13 cellular contexts compared by ENCODE assay signal in the genomic region with DNA sequence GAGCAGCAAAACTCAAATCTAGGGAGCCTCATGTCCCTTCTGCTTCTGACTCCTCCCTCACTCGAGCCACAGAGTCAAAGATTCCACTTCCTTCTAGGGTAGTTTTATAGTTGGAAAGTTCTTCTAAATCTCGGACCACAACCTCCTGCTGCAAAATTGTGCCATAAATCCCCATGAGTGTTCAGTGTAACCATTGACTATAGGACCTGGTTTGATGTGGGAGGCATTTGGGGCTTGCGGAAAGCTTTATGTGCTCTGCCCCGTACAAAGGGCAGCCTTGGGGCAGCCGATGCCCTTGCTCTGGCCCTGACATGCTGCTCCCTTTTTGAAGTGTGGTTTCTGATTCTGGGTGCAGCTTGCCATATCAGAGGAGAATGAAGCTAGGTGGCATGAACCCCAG. TPM values are rescaled to one million over a fixed set of nuclear protein-coding genes. Genes with fewer than 3 reads are reported as not detected.
A peak's percentile ranks its signal among the peaks of the same experiment; 100 is the strongest.
DNase-seq lines count a peak whose midpoint lies in the region; ATAC-seq, FAIRE-seq and TF ChIP-seq lines count a peak whose summit lies in the region.
"Had no signal": no experiment of that assay in that cellular context is flagged by ENCODE, and none has a peak within 500 bp of the region (broad histone marks: within the 10 kb centered on the region; RNA-seq: fewer than 3 reads in every experiment).

No MANE protein-coding gene starts in this region.

- peaks cover 20% of the 10 kb centered on the region for H3K4me1 ChIP-seq in ACC112 (ENCODE audit: control insufficient read depth, insufficient read depth, low read length, unreplicated experiment)
- peaks cover 54 to 82% of the 10 kb centered on the region in 2 experiments for H3K4me1 ChIP-seq in HCT116 (ENCODE audit: control insufficient read depth in 1 of 2, insufficient read depth in 2 of 2, low read length in 2 of 2)
- peaks cover 6% of the 10 kb centered on the region for H3K4me1 ChIP-seq in lower lobe of right lung

- H3K4me3 Mint-ChIP-seq in activated CD4-positive, alpha-beta memory T cell treated with anti-CD3 and anti-CD28 coated beads for 36 hours = peak overlapping the region; percentile 48

- no TSS peak for BruUV-seq in HCT116 (replicated peaks; lab: Mats Ljungman, UMichigan)

- no peaks in the 10 kb centered on the region for H3K9me3 ChIP-seq in HCT116 (ENCODE audit: control insufficient read depth in 1 of 2, insufficient read depth in 1 of 2, low read depth in 1 of 2, low read length in 2 of 2)
- H3K9me3 ChIP-seq in lower lobe of right lung = no peaks in the 10 kb centered on the region

- H2AFZ ChIP-seq in ACC112 (ENCODE audit: low read length, unreplicated experiment) (no peak overlapping the region), HCT116 (ENCODE audit: low read depth, low read length, poor library complexity, severe bottlenecking) (no peak overlapping the region)

- CTCF ChIA-PET in HCT116 (lab: Charles Lee) = no interaction called here
- CTCF ChIA-PET in activated CD4-positive, alpha-beta memory T cell treated with anti-CD3 and anti-CD28 coated beads for 36 hours (lab: Charles Lee) = interaction anchor here (1.1 to 4.2 kb wide), 8 partner anchors 11 to 89 kb away, joined by 3 to 23 read pairs (median 5); partner anchors contain the start of gene IER3

- H4K20me1 ChIP-seq in HCT116 (ENCODE audit: insufficient read depth) = no peaks in the 10 kb centered on the region

- H3K27ac Mint-ChIP-seq in activated CD4-positive, alpha-beta memory T cell treated with anti-CD3 and anti-CD28 coated beads for 36 hours = peak overlapping the region; percentile 89

- H3K27me3 ChIP-seq in ACC112 (ENCODE audit: insufficient read depth, low read length) (no peaks in the 10 kb centered on the region), HCT116 (ENCODE audit: insufficient read depth, low read length) (no peaks in the 10 kb centered on the region), lower lobe of right lung (ENCODE audit: low read depth) (no peaks in the 10 kb centered on the region)

- TF ChIP-seq CTCF in HCT116 (IDR thresholded peaks at IDR 0.05 in 2 of 3, conservative IDR thresholded peaks at IDR 0.05 in 1 of 3; ENCODE audit: borderline replicate concordance in 1 of 3, insufficient read depth in 1 of 3, low read depth in 2 of 3, low read length in 2 of 3) (no peak), lower lobe of right lung (IDR thresholded peaks at IDR 0.05) (no peak)

- H3K27ac ChIP-seq in ACC112 (ENCODE audit: low read depth, low read length) (peak overlapping the region; percentile 5; the same call in 1 of the 2 replicates), HCT116 (ENCODE audit: low read depth, low read length) (no peak overlapping the region; the same call in 1 of the 2 replicates), lower lobe of right lung (no peak overlapping the region)
- H3K27ac ChIP-seq: KMS-11 had no signal

- DNase-seq in HCT116 (ENCODE audit: low read depth, low spot score) (no peak), lower lobe of right lung (no peak), urothelium cell line (ENCODE audit: low spot score) (no peak)
- DNase-seq in activated CD4-positive, alpha-beta memory T cell treated with anti-CD3 and anti-CD28 coated beads for 36 hours = peak; percentile 58
- no peak for DNase-seq in stimulated activated CD4-positive, alpha-beta T cell treated with anti-CD3 and anti-CD28 coated beads, Interleukin-2, amount 100 ng/mL, for 48 hours
- DNase-seq: activated CD8-positive, alpha-beta memory T cell treated with anti-CD3 and anti-CD28 coated beads, Interleukin-2, amount 50 U/mL, for 4 hours; COR-L47 had no signal

- no peak for FAIRE-seq in urothelium cell line (lab: Jason Lieb, UNC)
- FAIRE-seq: endometrium, keratinocyte had no signal

- peaks cover 61% of the 10 kb centered on the region for H3K4me1 Mint-ChIP-seq in activated CD4-positive, alpha-beta memory T cell treated with anti-CD3 and anti-CD28 coated beads for 36 hours (ENCODE audit: low read depth)

- intact Hi-C loops in HCT116 (cut with micrococcal nuclease) = no loop called here
- intact Hi-C loops in activated CD4-positive, alpha-beta memory T cell treated with anti-CD3 and anti-CD28 coated beads for 36 hours (cut with micrococcal nuclease) = loop anchor here (1.0 to 2.0 kb wide), 4 partner anchors 19 to 51 kb away; partner anchors contain the start of gene IER3
- intact Hi-C loops in lower lobe of right lung (cut with DNase I) = no loop called here

- H3K9me2 ChIP-seq in HCT116 (ENCODE audit: insufficient read depth) = no peaks in the 10 kb centered on the region

- H3K27me3 Mint-ChIP-seq in activated CD4-positive, alpha-beta memory T cell treated with anti-CD3 and anti-CD28 coated beads for 36 hours = no peaks in the 10 kb centered on the region

- peak overlapping the region; percentile 15; the same call in 1 of the 2 replicates for H3K9ac ChIP-seq in HCT116 (ENCODE audit: low read length)
- H3K9ac ChIP-seq: KMS-11 had no signal

- ATAC-seq in HCT116 (no peak), lower lobe of right lung (peak; percentile 47 to 74), HG03442 (IDR thresholded peaks at IDR 0.05; ENCODE audit: unreplicated experiment) (no peak), GM18511 (IDR thresholded peaks at IDR 0.05; ENCODE audit: unreplicated experiment) (no peak)

- H3K4me3 ChIP-seq in ACC112 (ENCODE audit: low read depth, low read length) (no peak overlapping the region), HCT116 (replicated peaks in 1 of 2; ENCODE audit: low read depth in 1 of 2, low read length in 2 of 2) (no peak overlapping the region), lower lobe of right lung (no peak overlapping the region)

- H3K4me2 ChIP-seq in HCT116 (ENCODE audit: low read length) = peak overlapping the region; percentile 18
- H3K4me2 ChIP-seq: KMS-11 had no signal

- no peaks in the 10 kb centered on the region for H3K9me3 Mint-ChIP-seq in activated CD4-positive, alpha-beta memory T cell treated with anti-CD3 and anti-CD28 coated beads for 36 hours

- H3K79me2 ChIP-seq in ACC112 (ENCODE audit: control insufficient read depth, insufficient read depth, low read length, unreplicated experiment) (no peaks in the 10 kb centered on the region), HCT116 (ENCODE audit: insufficient read depth, low read length) (no peaks in the 10 kb centered on the region)

- RAD21 ChIA-PET in HCT116 (lab: Charles Lee; ENCODE audit: low non-redundant PET in 1 of 2, low total read pairs in 2 of 2, uncharacterized antibody in 2 of 2, unreplicated experiment in 2 of 2) = no interaction called here

- POLR2A ChIA-PET in HCT116 (lab: Charles Lee) = interaction anchor here (0.7 to 30.6 kb wide), 10 partner anchors 9 to 42 kb away, joined by 3 to 680 read pairs (median 6); partner anchors contain the start of genes FLOT1 and IER3
- POLR2A ChIA-PET in activated CD4-positive, alpha-beta memory T cell treated with anti-CD3 and anti-CD28 coated beads for 36 hours (lab: Charles Lee) = interaction anchor here (1.1 to 3.5 kb wide), 6 partner anchors 18 to 46 kb away, joined by 3 to 33 read pairs (median 10); partner anchors contain the start of genes FLOT1 and IER3

- no peaks in the 10 kb centered on the region for H3K36me3 Mint-ChIP-seq in activated CD4-positive, alpha-beta memory T cell treated with anti-CD3 and anti-CD28 coated beads for 36 hours

- H3K36me3 ChIP-seq in ACC112 (ENCODE audit: insufficient read depth, low read length) = no peaks in the 10 kb centered on the region
- no peaks in the 10 kb centered on the region for H3K36me3 ChIP-seq in HCT116 (ENCODE audit: control insufficient read depth in 1 of 2, insufficient read depth in 2 of 2, low read length in 2 of 2)
- no peaks in the 10 kb centered on the region for H3K36me3 ChIP-seq in lower lobe of right lung

- TF ChIP-seq RAD21 in HCT116 (IDR thresholded peaks at IDR 0.05; ENCODE audit: low read depth) = no peak

- no peak for TF ChIP-seq POLR2A in HCT116 (IDR thresholded peaks at IDR 0.05; ENCODE audit: borderline replicate concordance, extremely low read depth, insufficient read depth, insufficient read length)

TF ChIP-seq in HCT116, 20 proteins besides CTCF, POLR2A, EP300 and RAD21:
- TF ChIP-seq EZH2phosphoT487 (IDR thresholded peaks at IDR 0.05; ENCODE audit: borderline replicate concordance) = no peak
- TF ChIP-seq EZH2 (IDR thresholded peaks at IDR 0.05) = no peak
- no peak for TF ChIP-seq ELF1 (IDR thresholded peaks at IDR 0.05; ENCODE audit: borderline replicate concordance, low read depth)
- no peak for TF ChIP-seq ZNF274 (IDR thresholded peaks at IDR 0.05; ENCODE audit: low read depth, low read length)
- no peak for TF ChIP-seq SIN3A (IDR thresholded peaks at IDR 0.05; ENCODE audit: low read depth)
- no peak for TF ChIP-seq ZFX (IDR thresholded peaks at IDR 0.05)
- TF ChIP-seq, protein P1, sequence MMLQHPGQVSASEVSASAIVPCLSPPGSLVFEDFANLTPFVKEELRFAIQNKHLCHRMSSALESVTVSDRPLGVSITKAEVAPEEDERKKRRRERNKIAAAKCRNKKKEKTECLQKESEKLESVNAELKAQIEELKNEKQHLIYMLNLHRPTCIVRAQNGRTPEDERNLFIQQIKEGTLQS (IDR thresholded peaks at IDR 0.05) = no peak

RNA-seq across cellular contexts. Expression of gene IER3, which starts 43.6 kb away (rescaled TPM):
- total RNA-seq in HCT116 (2021; ENCODE audit: unreplicated experiment) (952 TPM), lower lobe of right lung (18.0 TPM)
- polyA plus RNA-seq in HCT116 (2012) = 1,025 and 1,062 TPM in 2 replicates
- total RNA-seq in activated CD4-positive, alpha-beta memory T cell treated with anti-CD3 and anti-CD28 coated beads for 36 hours = 100 to 1,000 TPM; 167 to 171 TPM

RNA-seq across cellular contexts. Expression of gene FLOT1, which starts 45.5 kb away (rescaled TPM):
- total RNA-seq in HCT116 (2021; ENCODE audit: unreplicated experiment) (117 TPM), lower lobe of right lung (151 TPM)
- polyA plus RNA-seq in HCT116 (2012) = 124 and 132 TPM in 2 replicates
- 100 to 1,000 TPM; 226 to 231 TPM for total RNA-seq in activated CD4-positive, alpha-beta memory T cell treated with anti-CD3 and anti-CD28 coated beads for 36 hours

Comparison
In these comparisons a context has a peak if more than half of its experiments do, and no peak if none do; other contexts are left out.
1. ATAC-seq: peak in lower lobe of right lung (2 of 2); none in HCT116 (single experiment), HG03442 (single experiment) and GM18511 (single experiment).